8 cellular contexts compared by ENCODE assay signal in the genomic region with DNA sequence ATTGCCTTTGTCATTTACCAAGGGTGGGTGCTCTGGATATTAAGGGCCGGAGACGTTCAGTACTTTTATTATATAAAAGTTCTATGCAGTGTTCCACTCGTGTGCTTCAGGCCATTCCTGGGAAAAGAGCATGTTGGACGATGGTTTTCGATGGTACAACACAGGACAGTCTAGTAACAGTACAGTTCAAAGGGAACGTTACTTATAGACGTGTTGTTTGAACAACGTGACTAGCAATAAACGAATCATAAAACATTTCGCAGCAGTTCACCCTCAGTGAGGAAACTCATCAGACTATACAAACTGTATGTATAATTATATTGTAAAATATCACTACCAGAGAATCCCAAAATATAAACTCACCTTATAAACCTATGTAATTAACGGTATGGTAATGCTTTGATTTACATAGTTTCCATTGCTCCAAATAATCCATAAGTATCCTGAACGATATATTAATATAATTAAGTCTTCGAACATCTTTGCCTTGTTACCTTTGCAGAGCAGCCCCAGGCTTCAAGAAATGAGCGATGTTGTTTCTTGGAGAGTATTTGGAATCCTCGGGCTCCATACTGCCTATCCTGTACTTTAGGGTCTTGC. TPM values are rescaled to one million over a fixed set of nuclear protein-coding genes. Genes with fewer than 3 reads are reported as not detected.
DNase-seq lines count a peak whose midpoint lies in the region; ATAC-seq and TF ChIP-seq lines count a peak whose summit lies in the region.

No MANE protein-coding gene starts in this region.

- no peaks in the 10 kb centered on the region for H3K36me3 Mint-ChIP-seq in T-cell

- no peak for ATAC-seq in T-cell (replicated peaks in 1 of 4)
- ATAC-seq in HG03469 (IDR thresholded peaks at IDR 0.05; ENCODE audit: unreplicated experiment) = no peak
- no peak for ATAC-seq in GM18502 (IDR thresholded peaks at IDR 0.05; ENCODE audit: poor library complexity, unreplicated experiment)

- H3K9me3 Mint-ChIP-seq in T-cell = no peaks in the 10 kb centered on the region

- H3K4me3 Mint-ChIP-seq in T-cell = peak overlapping the region; percentile 85 to 100 (median 97)

- DNase-seq in GM12865 (ENCODE audit: low read depth) (no peak), T-cell (no peak), fibroblast of villous mesenchyme (ENCODE audit: low read depth) (no peak), skeletal muscle cell (ENCODE audit: low read depth) (no peak), GOT3 (lab: John Stamatoyannopoulos, UW) (no peak), ureter (ENCODE audit: low spot score) (no peak)

- H3K27me3 Mint-ChIP-seq in T-cell = no peaks in the 10 kb centered on the region

- CTCF ChIA-PET in T-cell (lab: Charles Lee) = interaction anchor here in 1 of 2 donors (0.6 to 1.3 kb wide), 4 partner anchors 39 to 90 kb away, joined by 3 to 12 read pairs (median 5); a partner anchor contains a TSS

- H3K4me3 ChIP-seq in GM12865 (ENCODE audit: low read depth, low read length) (peak overlapping the region; percentile 94), fibroblast of villous mesenchyme (ENCODE audit: low read depth, low read length) (peak overlapping the region; percentile 95), skeletal muscle cell (ENCODE audit: low read depth, low read length) (peak overlapping the region; percentile 77)

- peak overlapping the region; percentile 100 for H3K27ac Mint-ChIP-seq in T-cell

- POLR2A ChIA-PET in T-cell (lab: Charles Lee) = interaction anchor here in 1 of 2 donors (1.0 to 1.3 kb wide), 2 partner anchors 87 to 894 kb away, joined by 3 to 5 read pairs; a partner anchor contains a TSS

- TF ChIP-seq CTCF in GM12865 (IDR thresholded peaks at IDR 0.05; ENCODE audit: insufficient read depth, low read depth, low read length, missing control alignments) = no peak
- TF ChIP-seq CTCF in fibroblast of villous mesenchyme (IDR thresholded peaks at IDR 0.05; ENCODE audit: insufficient read depth, low read depth, low read length) = no peak

- H3K4me1 Mint-ChIP-seq in T-cell = peaks cover 33 to 64% (median 57%) of the 10 kb centered on the region in 3 donors

RNA-seq across cellular contexts. Expression of a gene that starts 0.6 kb away (rescaled TPM):
- total RNA-seq in T-cell (100 to 1,000 TPM in 3 of 5 donors, 10 to 100 TPM in 2; 79.5 to 139 (median 125) TPM), fibroblast of villous mesenchyme (67.0 and 78.2 TPM in 2 replicates), ureter (125 TPM)

RNA-seq across cellular contexts. Expression of a gene that starts 10.3 kb away (rescaled TPM):
- total RNA-seq in T-cell = 10 to 100 TPM; 18.7 to 40.7 (median 29.7) TPM
- total RNA-seq in fibroblast of villous mesenchyme = 46.7 and 52.2 TPM in 2 replicates
- 76.4 TPM for total RNA-seq in ureter
